In genomic region chrX:49059209-49060191, GRCh38 we compare ENCODE assay signal across 8 cellular contexts. TPM values are rescaled to one million over a fixed set of nuclear protein-coding genes. Genes with fewer than 3 reads are reported as not detected.
DNase-seq lines count a peak whose midpoint lies in the region; ATAC-seq and TF ChIP-seq lines count a peak whose summit lies in the region.
"Had no signal": no experiment of that assay in that cellular context is flagged by ENCODE, and none has a peak within 500 bp of the region (broad histone marks: within the 10 kb centered on the region; RNA-seq: fewer than 3 reads in every experiment).

No MANE protein-coding gene starts in this region.

- H3K4me3 ChIP-seq in ascending aorta: no peak overlapping the region
- H3K4me3 ChIP-seq in upper lobe of left lung: peak overlapping the region in 3 of 4 donors; percentile 37 to 48 (median 47)

- no peak for TF ChIP-seq EP300 in upper lobe of left lung (IDR thresholded peaks at IDR 0.05)

- WGBS in upper lobe of left lung, 2 donors: 43 to 62% methylated on average over 9 to 19 of the region's 19 CpGs

- peak overlapping the region; percentile 45 to 49 for H3K27ac ChIP-seq in ascending aorta
- H3K27ac ChIP-seq in upper lobe of left lung: peak overlapping the region; percentile 63 to 78 (median 70)

- H3K4me1 ChIP-seq in ascending aorta: no peaks in the 10 kb centered on the region
- peaks cover 0 to 6% (median 0%) of the 10 kb centered on the region in 4 donors for H3K4me1 ChIP-seq in upper lobe of left lung

- no peaks in the 10 kb centered on the region for H3K9me3 ChIP-seq in ascending aorta
- no peaks in the 10 kb centered on the region for H3K9me3 ChIP-seq in upper lobe of left lung

- DNase-seq in ascending aorta (ENCODE audit: low spot score in 2 of 2): no peak
- DNase-seq in kidney tubule cell (ENCODE audit: low spot score): peak; percentile 39
- peak in 1 of 2 donors; percentile 45 for DNase-seq in upper lobe of left lung
- DNase-seq in DMS153 treated with DMSO at 0.1 percent for 48 hours (lab: John Stamatoyannopoulos, UW; ENCODE audit: unreplicated experiment): no peak
- DNase-seq in NCI-H2171 treated with DMSO at 0.1 percent for 48 hours (lab: John Stamatoyannopoulos, UW): no peak
- DNase-seq in iPS-NIHi11 (ENCODE audit: low spot score): no peak
- DNase-seq: activated gamma-delta T cell, DMS79 treated with DMSO at 0.1 percent for 48 hours had no signal

- no peaks in the 10 kb centered on the region for H3K27me3 ChIP-seq in ascending aorta
- H3K27me3 ChIP-seq in upper lobe of left lung: no peaks in the 10 kb centered on the region

- intact Hi-C loops in ascending aorta (cut with DNase I): no loop called here

- H3K36me3 ChIP-seq in ascending aorta: peaks cover 2 to 5% of the 10 kb centered on the region in 2 donors
- H3K36me3 ChIP-seq in upper lobe of left lung: peaks cover 0 to 16% (median 2%) of the 10 kb centered on the region in 4 donors

- peak in 1 of 2 donors; percentile 38 for ATAC-seq in upper lobe of left lung (ENCODE audit: low FRiP score in 2 of 2)

- TF ChIP-seq CTCF in ascending aorta (IDR thresholded peaks at IDR 0.05) (no peak), upper lobe of left lung (IDR thresholded peaks at IDR 0.05) (no peak)

- TF ChIP-seq POLR2A in upper lobe of left lung (IDR thresholded peaks at IDR 0.05): no peak

RNA-seq across cellular contexts. Expression of gene CCDC120, which starts 0.7 kb away (rescaled TPM):
- 0.11 TPM for total RNA-seq in ascending aorta
- total RNA-seq in upper lobe of left lung: 10 to 100 TPM in 3 of 6 donors, 1 to 10 TPM in 3; 6.0 to 13.5 (median 9.9) TPM

RNA-seq across cellular contexts. Expression of gene PRAF2, which starts 14.3 kb away (rescaled TPM):
- 48.4 TPM for total RNA-seq in ascending aorta
- total RNA-seq in upper lobe of left lung: 10 to 100 TPM; 12.5 to 26.2 (median 15.5) TPM

RNA-seq across cellular contexts. Expression of gene TFE3, which starts 16.3 kb away (rescaled TPM):
- total RNA-seq in ascending aorta: 141 TPM
- total RNA-seq in upper lobe of left lung: 10 to 100 TPM; 44.4 to 99.7 (median 72.3) TPM

RNA-seq across cellular contexts. Expression of gene WDR45, which starts 20.2 kb away (rescaled TPM):
- 169 TPM for total RNA-seq in ascending aorta
- total RNA-seq in upper lobe of left lung: 100 to 1,000 TPM in 2 of 6 donors, 10 to 100 TPM in 4; 55.9 to 165 (median 74.2) TPM

RNA-seq across cellular contexts. Expression of gene GRIPAP1, which starts 57.4 kb away (rescaled TPM):
- 15.0 TPM for total RNA-seq in ascending aorta
- 100 to 1,000 TPM in 1 of 6 donors, 10 to 100 TPM in 5; 37.5 to 140 (median 50.8) TPM for total RNA-seq in upper lobe of left lung

Comparison
In these comparisons a context has a peak if more than half of its experiments do, and no peak if none do; other contexts are left out.
1. H3K4me3 ChIP-seq: peak in upper lobe of left lung (3 of 4); none in ascending aorta (0 of 2).